11 cellular contexts compared by ENCODE assay signal in the genomic region with DNA sequence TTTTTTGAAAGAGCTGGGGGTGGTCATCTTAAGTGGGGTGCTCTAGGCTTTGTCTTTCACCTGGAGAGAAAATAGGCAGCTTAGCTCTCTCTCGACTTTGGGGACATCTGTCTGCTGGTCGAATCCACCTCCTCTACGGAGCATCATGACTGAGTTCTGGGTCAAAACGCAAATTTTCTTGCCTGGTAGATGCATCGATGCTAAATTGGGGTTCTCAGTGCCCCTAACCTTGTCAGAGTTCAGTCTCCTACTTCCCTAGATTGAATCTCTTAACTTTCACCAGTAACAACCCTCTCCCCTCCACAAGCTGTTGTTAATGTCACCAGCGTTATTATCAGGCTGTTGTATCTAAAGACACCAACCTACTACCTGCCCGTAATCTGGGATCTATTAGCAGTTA. TPM values are rescaled to one million over a fixed set of nuclear protein-coding genes. Genes with fewer than 3 reads are reported as not detected.
A peak's percentile ranks its signal among the peaks of the same experiment; 100 is the strongest.
DNase-seq lines count a peak whose midpoint lies in the region; ATAC-seq, FAIRE-seq and TF ChIP-seq lines count a peak whose summit lies in the region.
"Had no signal": no experiment of that assay in that cellular context is flagged by ENCODE, and none has a peak within 500 bp of the region (broad histone marks: within the 10 kb centered on the region; RNA-seq: fewer than 3 reads in every experiment).

No MANE protein-coding gene starts in this region.

- ATAC-seq in GM21825 (IDR thresholded peaks at IDR 0.05; ENCODE audit: unreplicated experiment) = no peak
- no peak for ATAC-seq in HG02938 (IDR thresholded peaks at IDR 0.05; ENCODE audit: unreplicated experiment)

- H4K20me1 ChIP-seq in GM23248 (ENCODE audit: insufficient read depth) (no peaks in the 10 kb centered on the region), astrocyte (ENCODE audit: insufficient read depth, low read length) (peaks cover 8% of the 10 kb centered on the region)

- no peaks in the 10 kb centered on the region for H3K9me3 Mint-ChIP-seq in astrocyte (ENCODE audit: unreplicated experiment)

- 0 to 1% methylated on average over 7 of the region's 7 CpGs for WGBS in GM23248 (ENCODE audit: low coverage in 1 of 2, low lambda C conversion rate in 2 of 2, missing lambda C conversion rate in 2 of 2), 2 experiments
- no CpG with 5 or more reads among the region's 7 CpGs for WGBS in iPS DF 6.9 (ENCODE audit: insufficient coverage, insufficient read length)

- peaks cover 16% of the 10 kb centered on the region for H3K4me1 Mint-ChIP-seq in astrocyte (ENCODE audit: low read depth, unreplicated experiment)

- peaks cover 15% of the 10 kb centered on the region for H3K36me3 Mint-ChIP-seq in astrocyte (ENCODE audit: low read depth, unreplicated experiment)

- H3K9me3 ChIP-seq in GM23248 (ENCODE audit: low read depth) (no peaks in the 10 kb centered on the region), astrocyte (ENCODE audit: insufficient read depth, low read depth, low read length) (no peaks in the 10 kb centered on the region), iPS DF 6.9 (ENCODE audit: control insufficient read depth, insufficient read depth, low read length) (no peaks in the 10 kb centered on the region)

- FAIRE-seq in astrocyte (lab: Jason Lieb, UNC) = no peak
- FAIRE-seq: GM19239 had no signal

- peak overlapping the region; percentile 95 for H3K4me3 Mint-ChIP-seq in astrocyte (ENCODE audit: unreplicated experiment)

- H3K4me3 ChIP-seq in GM23248 (peak overlapping the region; percentile 96), astrocyte (ENCODE audit: insufficient read depth, low read depth, low read length) (peak overlapping the region; percentile 66), iPS DF 6.9 (ENCODE audit: low read length) (peak overlapping the region; percentile 56; the same call in 1 of the 2 replicates)

- H3K9ac ChIP-seq in GM23248 (peak overlapping the region; percentile 92), astrocyte (ENCODE audit: low read length) (peak overlapping the region; percentile 87)

- H3K4me1 ChIP-seq in GM23248 (ENCODE audit: insufficient read depth) = peaks cover 25% of the 10 kb centered on the region
- peaks cover 61% of the 10 kb centered on the region for H3K4me1 ChIP-seq in astrocyte (ENCODE audit: insufficient read depth, low read length)
- peaks cover 4% of the 10 kb centered on the region; the same call in 1 of the 2 replicates for H3K4me1 ChIP-seq in iPS DF 6.9 (ENCODE audit: control insufficient read depth, insufficient read depth, low read length)

- peak overlapping the region; percentile 99 for H3K27ac Mint-ChIP-seq in astrocyte (ENCODE audit: unreplicated experiment)

- H3K4me2 ChIP-seq in GM23248 (ENCODE audit: unreplicated experiment) (peak overlapping the region; percentile 99), astrocyte (ENCODE audit: low read length) (peak overlapping the region; percentile 99)

- H3K79me2 ChIP-seq in GM23248 (ENCODE audit: insufficient read depth) (peaks cover 56% of the 10 kb centered on the region), astrocyte (ENCODE audit: insufficient read depth, low read length) (no peaks in the 10 kb centered on the region)

- H3F3A ChIP-seq in GM23248 (ENCODE audit: insufficient read depth) = peaks cover 58% of the 10 kb centered on the region

- H3K27me3 ChIP-seq in GM23248 (replicated peaks; ENCODE audit: insufficient read depth) (no peaks in the 10 kb centered on the region), astrocyte (ENCODE audit: insufficient read depth, low read length) (peaks cover 17% of the 10 kb centered on the region), iPS DF 6.9 (ENCODE audit: control insufficient read depth, insufficient read depth, low read length) (peaks cover 48% of the 10 kb centered on the region)

- in situ Hi-C loops in GM23248 (cut with MboI) = loop anchor here (25.0 kb wide), 1 partner anchor 1618 kb away; no protein-coding TSS in a partner anchor

- H3K27me3 Mint-ChIP-seq in astrocyte (ENCODE audit: low read depth, unreplicated experiment) = no peaks in the 10 kb centered on the region

- H3K36me3 ChIP-seq in GM23248 (ENCODE audit: low read depth) (no peaks in the 10 kb centered on the region), astrocyte (ENCODE audit: insufficient read depth, low read length) (no peaks in the 10 kb centered on the region), iPS DF 6.9 (ENCODE audit: control insufficient read depth, insufficient read depth, low read length) (no peaks in the 10 kb centered on the region)

- H3K9me2 ChIP-seq in GM23248 (ENCODE audit: insufficient read depth) = no peaks in the 10 kb centered on the region

- H2AFZ ChIP-seq in GM23248 (peak overlapping the region; percentile 97), astrocyte (ENCODE audit: low read depth, low read length) (peak overlapping the region; percentile 87)

- DNase-seq in GM23248 (peak; percentile 31), astrocyte (ENCODE audit: low read depth) (no peak), iPS DF 6.9 (ENCODE audit: low read depth, low spot score) (no peak), putamen (ENCODE audit: low spot score) (peak; percentile 10), NCI-H2081 treated with DMSO at 0.1 percent for 48 hours (lab: John Stamatoyannopoulos, UW) (no peak), DMS79 treated with DMSO at 0.1 percent for 48 hours (lab: John Stamatoyannopoulos, UW) (no peak)
- DNase-seq: NCI-H1694 had no signal

- TF ChIP-seq CTCF in astrocyte (IDR thresholded peaks at IDR 0.05; ENCODE audit: insufficient read depth, low read depth, low read length) = no peak

- H3K27ac ChIP-seq in GM23248 (peak overlapping the region; percentile 87), astrocyte (ENCODE audit: low read depth, low read length) (no peak overlapping the region), iPS DF 6.9 (ENCODE audit: low read length) (no peak overlapping the region)

RNA-seq across cellular contexts. Expression of gene FLRT2, which starts 0.7 kb away (rescaled TPM):
- total RNA-seq in GM23248 (2014; rRNA removed; shearing (Covaris generic)) = 72.8 and 94.1 TPM in 2 replicates
- 34.9 and 40.0 TPM in 2 replicates for polyA plus RNA-seq in GM23248 (2016; fragmentation: Nextera tagmentation; extraction: Ambion mirVana)
- total RNA-seq in astrocyte = 171 and 227 TPM in 2 replicates
- total RNA-seq: T-helper 2 cell treated with Interferon-gamma antibody and Interleukin-4, amounts not matched to agents 100 ng/mL and 5 ng/mL, for 36 hours had no signal

Comparison
In these comparisons a context has a peak if more than half of its experiments do, and no peak if none do; other contexts are left out.
1. DNase-seq: peak in GM23248 (single experiment) and putamen (single experiment); none in astrocyte (single experiment), iPS DF 6.9 (single experiment), NCI-H2081 treated with DMSO at 0.1 percent for 48 hours (single experiment) and DMS79 treated with DMSO at 0.1 percent for 48 hours (single experiment).
2. Peak in every context shown above with its lines, with median percentiles within 50 percentile points of each other: H3K4me3 ChIP-seq.